In genomic region chr1:66929999-66930822, GRCh38 we compare ENCODE assay signal across 1 cellular context.
TF ChIP-seq lines count a peak whose summit lies in the region.

No MANE protein-coding gene starts in this region.

TF ChIP-seq in GM12878, 131 proteins besides CTCF, POLR2A, EP300 and RAD21 (continued from another document and continues in another):
- no peak for TF ChIP-seq ATF3 (IDR thresholded peaks at IDR 0.05; ENCODE audit: borderline replicate concordance, extremely low read depth, low read depth, low read length)
- no peak for TF ChIP-seq IRF5 (IDR thresholded peaks at IDR 0.05; ENCODE audit: borderline replicate concordance)
- TF ChIP-seq FOS (IDR thresholded peaks at IDR 0.05; ENCODE audit: borderline replicate concordance, extremely low read depth, insufficient read length): no peak
- no peak for TF ChIP-seq E2F8 (IDR thresholded peaks at IDR 0.05; ENCODE audit: low read depth, partially characterized antibody)
- TF ChIP-seq SMARCA5 (IDR thresholded peaks at IDR 0.05): 0 out of 2 replicates have a peak, but pooled peaks have one; percentile 51
- no peak for TF ChIP-seq ZBED1 (IDR thresholded peaks at IDR 0.05; ENCODE audit: borderline replicate concordance)
- TF ChIP-seq ATF2 (IDR thresholded peaks at IDR 0.05; ENCODE audit: low read length): no peak
- peak; percentile 65; the same call in 1 of the 2 replicates for TF ChIP-seq MXI1 (IDR thresholded peaks at IDR 0.05; ENCODE audit: low read depth, low read length)
- TF ChIP-seq EZH2 (IDR thresholded peaks at IDR 0.05; ENCODE audit: borderline replicate concordance, control insufficient read depth, low read depth, low read length): no peak
- TF ChIP-seq NKRF (conservative IDR thresholded peaks at IDR 0.05): peak; percentile 30; the same call in 1 of the 2 replicates
- peak; percentile 44 for TF ChIP-seq RELA (IDR thresholded peaks at IDR 0.05; ENCODE audit: borderline replicate concordance, partially characterized antibody)
- no peak for TF ChIP-seq ESRRA (IDR thresholded peaks at IDR 0.05; ENCODE audit: low read length)
- no peak for TF ChIP-seq YBX1 (IDR thresholded peaks at IDR 0.05)
- TF ChIP-seq PBX3 (IDR thresholded peaks at IDR 0.05; ENCODE audit: insufficient replicate concordance, low read depth, low read length): peak; percentile 38
- no peak for TF ChIP-seq KDM1A (IDR thresholded peaks at IDR 0.05; ENCODE audit: borderline replicate concordance)
- no peak for TF ChIP-seq GABPA (IDR thresholded peaks at IDR 0.05; ENCODE audit: low read depth)
- peak; percentile 28; the same call in 1 of the 2 replicates for TF ChIP-seq CHD2 (IDR thresholded peaks at IDR 0.05; ENCODE audit: borderline replicate concordance, low read depth, low read length)
- no peak for TF ChIP-seq CEBPZ (IDR thresholded peaks at IDR 0.05; ENCODE audit: low read depth, low read length)
- peak; percentile 91; the same call in 1 of the 2 replicates for TF ChIP-seq ASH2L (IDR thresholded peaks at IDR 0.05; ENCODE audit: borderline replicate concordance, low read depth)
- TF ChIP-seq PML (IDR thresholded peaks at IDR 0.05; ENCODE audit: low read length): peak; percentile 64; the same call in 1 of the 2 replicates
- TF ChIP-seq NFIC (IDR thresholded peaks at IDR 0.05; ENCODE audit: low read depth, low read length): 0 out of 2 replicates have a peak, but pooled peaks have one; percentile 21
- TF ChIP-seq KAT2A (conservative IDR thresholded peaks at IDR 0.05; ENCODE audit: control insufficient read depth, low read depth, low read length): no peak
- TF ChIP-seq RUNX3 (IDR thresholded peaks at IDR 0.05; ENCODE audit: low read length): peak; percentile 66
- no peak for TF ChIP-seq REST (IDR thresholded peaks at IDR 0.05; ENCODE audit: low read depth, low read length)
- no peak for TF ChIP-seq BCL3 (IDR thresholded peaks at IDR 0.05; ENCODE audit: borderline replicate concordance, insufficient read depth, low read depth, low read length, poor library complexity, severe bottlenecking)
- TF ChIP-seq NRF1 (conservative IDR thresholded peaks at IDR 0.05; ENCODE audit: low read depth, low read length): no peak
- peak; percentile 45; the same call in 1 of the 2 replicates for TF ChIP-seq HDGF (IDR thresholded peaks at IDR 0.05)
- TF ChIP-seq ZZZ3 (IDR thresholded peaks at IDR 0.05; ENCODE audit: control insufficient read depth, insufficient read length, low read depth): no peak
- no peak for TF ChIP-seq BCL11A (IDR thresholded peaks at IDR 0.05; ENCODE audit: low read depth, low read length)
- no peak for TF ChIP-seq ZBTB4 (CRISPR knock-in tag; IDR thresholded peaks at IDR 0.05)
- no peak for TF ChIP-seq RBBP5 (conservative IDR thresholded peaks at IDR 0.05)
- no peak for TF ChIP-seq SMAD1 (IDR thresholded peaks at IDR 0.05; ENCODE audit: low read depth, partially characterized antibody)
